8 cellular contexts compared by ENCODE assay signal in the genomic region with DNA sequence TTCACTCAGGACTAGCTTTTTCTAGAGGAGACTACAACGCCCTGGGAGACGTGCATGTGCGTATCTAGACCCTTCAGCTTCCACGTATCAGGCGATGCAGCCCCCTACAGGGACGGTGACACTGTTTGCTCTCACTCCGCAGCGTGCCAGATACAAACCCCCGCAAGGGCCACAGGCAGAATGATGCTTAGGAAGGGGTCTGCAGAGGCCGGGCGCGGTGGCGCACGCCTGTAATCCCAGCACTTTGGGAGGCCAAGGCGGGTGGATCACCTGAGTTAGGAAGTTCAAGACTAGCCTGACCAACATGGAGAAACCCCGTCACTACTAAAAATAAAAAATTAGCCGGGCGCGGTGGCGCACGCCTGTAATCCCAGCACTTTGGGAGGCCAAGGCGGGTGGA. TPM values are rescaled to one million over a fixed set of nuclear protein-coding genes. Genes with fewer than 3 reads are reported as not detected.
"Had no signal": no experiment of that assay in that cellular context is flagged by ENCODE, and none has a peak within 500 bp of the region (broad histone marks: within the 10 kb centered on the region; RNA-seq: fewer than 3 reads in every experiment).

No MANE protein-coding gene starts in this region.

RNA-seq across cellular contexts. Expression of gene FOXQ1, which starts 6.7 kb away (rescaled TPM):
- total RNA-seq: left cardiac atrium, left ventricle myocardium inferior, left ventricle myocardium superior, lung microvascular endothelial cell, mesenteric fat pad, mononuclear cell, myocyte had no signal
- polyA plus RNA-seq: immature natural killer cell had no signal
